In genomic region chr13:50527612-50528509, GRCh38 we compare ENCODE assay signal across 11 cellular contexts.
DNase-seq lines count a peak whose midpoint lies in the region; ATAC-seq and TF ChIP-seq lines count a peak whose summit lies in the region.
"Had no signal": no experiment of that assay in that cellular context is flagged by ENCODE, and none has a peak within 500 bp of the region (broad histone marks: within the 10 kb centered on the region; RNA-seq: fewer than 3 reads in every experiment).

No MANE protein-coding gene starts in this region.

- intact Hi-C loops in activated CD4-positive, alpha-beta T cell treated with anti-CD3 and anti-CD28 coated beads, Interleukin-2, amount 10 ng/mL, durations not matched to agents 24 days and 14 days (cut with micrococcal nuclease): loop anchor here (5.0 kb wide), 2 partner anchors 161 to 274 kb away; no protein-coding TSS in a partner anchor
- intact Hi-C loops in Panc1 (cut with micrococcal nuclease; ENCODE audit: unreplicated experiment): loop anchor here (5.0 kb wide), 2 partner anchors 296 to 384 kb away; no protein-coding TSS in a partner anchor

- TF ChIP-seq CTCF in Panc1 (IDR thresholded peaks at IDR 0.05) (no peak), epithelial cell of esophagus (IDR thresholded peaks at IDR 0.05; ENCODE audit: insufficient read depth, low read depth, low read length, missing control alignments) (no peak), glutamatergic neuron (IDR thresholded peaks at IDR 0.05; ENCODE audit: partially characterized antibody, unreplicated experiment) (no peak)

- in situ Hi-C loops in Panc1 (cut with HindIII; ENCODE audit: low pct_unique_long_range_greater_than_20kb, low sequenced_read_pairs): no loop called here

- CTCF ChIA-PET in Panc1 (lab: Charles Lee): no interaction called here

- POLR2A ChIA-PET in Panc1 (lab: Charles Lee): no interaction called here

- BruUV-seq in Panc1 (replicated peaks; lab: Mats Ljungman, UMichigan): no TSS peak

- H3K27me3 Mint-ChIP-seq in activated CD4-positive, alpha-beta T cell treated with anti-CD3 and anti-CD28 coated beads, Interleukin-2, amount 10 ng/mL, durations not matched to agents 24 days and 14 days: peaks cover 15% of the 10 kb centered on the region
- H3K27me3 Mint-ChIP-seq in stimulated activated memory B cell treated with anti-CD40 and anti-IgM and Interleukin-4, amounts not matched to agents 10 μg/mL and 1 μg/mL and 100 μg/mL, for 72 hours: no peaks in the 10 kb centered on the region
- H3K27me3 Mint-ChIP-seq in glutamatergic neuron (ENCODE audit: unreplicated experiment): no peaks in the 10 kb centered on the region

- H3K27me3 ChIP-seq in Panc1 (ENCODE audit: control insufficient read depth, insufficient read depth, low read length): no peaks in the 10 kb centered on the region

- H3K4me3 Mint-ChIP-seq in activated CD4-positive, alpha-beta T cell treated with anti-CD3 and anti-CD28 coated beads, Interleukin-2, amount 10 ng/mL, durations not matched to agents 24 days and 14 days: no peak overlapping the region
- H3K4me3 Mint-ChIP-seq in stimulated activated memory B cell treated with anti-CD40 and anti-IgM and Interleukin-4, amounts not matched to agents 10 μg/mL and 1 μg/mL and 100 μg/mL, for 72 hours: no peak overlapping the region
- no peak overlapping the region for H3K4me3 Mint-ChIP-seq in glutamatergic neuron (ENCODE audit: unreplicated experiment)
- H3K4me3 Mint-ChIP-seq: naive thymus-derived CD4-positive, alpha-beta T cell had no signal

- ATAC-seq in Panc1: no peak
- peak; percentile 35 for ATAC-seq in stimulated activated memory B cell treated with anti-CD40 and anti-IgM and Interleukin-4, amounts not matched to agents 10 μg/mL and 1 μg/mL and 100 μg/mL, for 72 hours
- ATAC-seq: naive thymus-derived CD4-positive, alpha-beta T cell had no signal

- H3K4me3 ChIP-seq in Panc1 (ENCODE audit: low read depth in 2 of 2, low read length in 2 of 2) (no peak overlapping the region), epithelial cell of esophagus (ENCODE audit: low read length) (no peak overlapping the region)

- peak overlapping the region; percentile 23 for H3K27ac Mint-ChIP-seq in activated CD4-positive, alpha-beta T cell treated with anti-CD3 and anti-CD28 coated beads, Interleukin-2, amount 10 ng/mL, durations not matched to agents 24 days and 14 days
- peak overlapping the region; percentile 40 for H3K27ac Mint-ChIP-seq in stimulated activated memory B cell treated with anti-CD40 and anti-IgM and Interleukin-4, amounts not matched to agents 10 μg/mL and 1 μg/mL and 100 μg/mL, for 72 hours
- no peak overlapping the region for H3K27ac Mint-ChIP-seq in glutamatergic neuron (ENCODE audit: unreplicated experiment)

- H3K9me3 ChIP-seq in Panc1 (ENCODE audit: control insufficient read depth, insufficient read depth, low read depth, low read length): no peaks in the 10 kb centered on the region

- H3K9me3 Mint-ChIP-seq in activated CD4-positive, alpha-beta T cell treated with anti-CD3 and anti-CD28 coated beads, Interleukin-2, amount 10 ng/mL, durations not matched to agents 24 days and 14 days: no peaks in the 10 kb centered on the region
- H3K9me3 Mint-ChIP-seq in stimulated activated memory B cell treated with anti-CD40 and anti-IgM and Interleukin-4, amounts not matched to agents 10 μg/mL and 1 μg/mL and 100 μg/mL, for 72 hours: no peaks in the 10 kb centered on the region
- H3K9me3 Mint-ChIP-seq in glutamatergic neuron (ENCODE audit: unreplicated experiment): no peaks in the 10 kb centered on the region

- H3K4me1 ChIP-seq in Panc1 (ENCODE audit: control insufficient read depth, insufficient read depth, low read length): peaks cover 36% of the 10 kb centered on the region

- peaks cover 34% of the 10 kb centered on the region for H3K4me1 Mint-ChIP-seq in activated CD4-positive, alpha-beta T cell treated with anti-CD3 and anti-CD28 coated beads, Interleukin-2, amount 10 ng/mL, durations not matched to agents 24 days and 14 days
- H3K4me1 Mint-ChIP-seq in stimulated activated memory B cell treated with anti-CD40 and anti-IgM and Interleukin-4, amounts not matched to agents 10 μg/mL and 1 μg/mL and 100 μg/mL, for 72 hours: peaks cover 41% of the 10 kb centered on the region
- peaks cover 8% of the 10 kb centered on the region for H3K4me1 Mint-ChIP-seq in glutamatergic neuron (ENCODE audit: low read depth, unreplicated experiment)

- no peak for DNase-seq in activated CD4-positive, alpha-beta T cell treated with anti-CD3 and anti-CD28 coated beads, Interleukin-2, amount 10 ng/mL, durations not matched to agents 24 days and 14 days
- no peak for DNase-seq in activated CD4-positive, alpha-beta T cell treated with anti-CD3 and anti-CD28 coated beads for 1 hour
- DNase-seq in Panc1 (ENCODE audit: low read depth, low spot score) (no peak), epithelial cell of esophagus (ENCODE audit: low read depth) (peak; percentile 55), glutamatergic neuron (no peak)
- DNase-seq in central memory CD4-positive, alpha-beta T cell: no peak
- no peak for DNase-seq in effector CD8-positive, alpha-beta T cell (lab: John Stamatoyannopoulos, UW)
- DNase-seq: hippocampal formation; naive thymus-derived CD4-positive, alpha-beta T cell; stimulated activated CD4-positive, alpha-beta T cell treated with anti-CD3 and anti-CD28 coated beads, Interleukin-4, amount 100 ng/mL, for 1 hour had no signal

- H3K27ac ChIP-seq in Panc1 (ENCODE audit: low read length): peak overlapping the region; percentile 85

- H3K36me3 ChIP-seq in Panc1 (ENCODE audit: control insufficient read depth, insufficient read depth, low read length): no peaks in the 10 kb centered on the region

- no peaks in the 10 kb centered on the region for H3K36me3 Mint-ChIP-seq in activated CD4-positive, alpha-beta T cell treated with anti-CD3 and anti-CD28 coated beads, Interleukin-2, amount 10 ng/mL, durations not matched to agents 24 days and 14 days (ENCODE audit: low read depth)
- H3K36me3 Mint-ChIP-seq in stimulated activated memory B cell treated with anti-CD40 and anti-IgM and Interleukin-4, amounts not matched to agents 10 μg/mL and 1 μg/mL and 100 μg/mL, for 72 hours: no peaks in the 10 kb centered on the region
- H3K36me3 Mint-ChIP-seq in glutamatergic neuron (ENCODE audit: unreplicated experiment): no peaks in the 10 kb centered on the region
- H3K36me3 Mint-ChIP-seq: naive thymus-derived CD4-positive, alpha-beta T cell had no signal
